In genomic region chr5:80174790-80175189, GRCh38 we compare ENCODE assay signal across 1 cellular context.
TF ChIP-seq lines count a peak whose summit lies in the region.

No MANE protein-coding gene starts in this region.

TF ChIP-seq in H1, 55 proteins besides CTCF, POLR2A, EP300 and RAD21 (continued from another document):
- TF ChIP-seq ATF2 (IDR thresholded peaks at IDR 0.05; ENCODE audit: low read length) (no peak), EZH2 (IDR thresholded peaks at IDR 0.05; ENCODE audit: low read depth, low read length, severe bottlenecking) (no peak), HDAC2 (IDR thresholded peaks at IDR 0.05; ENCODE audit: borderline replicate concordance in 1 of 2, low read depth in 2 of 2, low read length in 2 of 2) (no peak), KDM4A (IDR thresholded peaks at IDR 0.05; ENCODE audit: low read depth, low read length, severe bottlenecking) (no peak)
